Comparison of ENCODE assay signal across 27 cellular contexts in genomic region chr17:80986046-80986445, GRCh38. TPM values are rescaled to one million over a fixed set of nuclear protein-coding genes. Genes with fewer than 3 reads are reported as not detected.
DNase-seq lines count a peak whose midpoint lies in the region; ATAC-seq, FAIRE-seq and TF ChIP-seq lines count a peak whose summit lies in the region.
"Had no signal": no experiment of that assay in that cellular context is flagged by ENCODE, and none has a peak within 500 bp of the region (broad histone marks: within the 10 kb centered on the region; RNA-seq: fewer than 3 reads in every experiment).

No MANE protein-coding gene starts in this region.

- no peak for TF ChIP-seq RAD21 in HepG2 (CRISPR knock-in tag; IDR thresholded peaks at IDR 0.05)

- H3K4me3 ChIP-seq in HepG2 (replicated peaks in 1 of 3; ENCODE audit: insufficient read depth in 1 of 3, low read depth in 2 of 3, low read length in 3 of 3) (no peak overlapping the region), right lobe of liver (no peak overlapping the region), esophagus muscularis mucosa (no peak overlapping the region), smooth muscle cell (no peak overlapping the region)
- H3K4me3 ChIP-seq: K562 had no signal

- CTCF ChIA-PET in HepG2 (lab: Yijun Ruan, JAX; ENCODE audit: low intra/inter-chr PET ratio, low total read pairs): no interaction called here

- H3F3A ChIP-seq in smooth muscle cell (ENCODE audit: low read depth): peaks cover 5% of the 10 kb centered on the region

- no peaks in the 10 kb centered on the region for H3K36me3 ChIP-seq in HepG2 (replicated peaks in 1 of 2; ENCODE audit: control insufficient read depth in 1 of 2, insufficient read depth in 2 of 2, low read length in 2 of 2)
- no peaks in the 10 kb centered on the region for H3K36me3 ChIP-seq in right lobe of liver
- H3K36me3 ChIP-seq in esophagus muscularis mucosa: no peaks in the 10 kb centered on the region
- H3K36me3 ChIP-seq in smooth muscle cell (ENCODE audit: low read depth): no peaks in the 10 kb centered on the region
- H3K36me3 ChIP-seq: BE2C had no signal

- no peak overlapping the region for H2AFZ ChIP-seq in HepG2 (ENCODE audit: low read length)
- no peak overlapping the region for H2AFZ ChIP-seq in smooth muscle cell (ENCODE audit: low read depth)

- no TSS peak for BruUV-seq in HepG2 (replicated peaks; lab: Mats Ljungman, UMichigan)

- peaks cover 59% of the 10 kb centered on the region for H3K4me1 ChIP-seq in HepG2 (ENCODE audit: insufficient read depth, low read length)
- H3K4me1 ChIP-seq in right lobe of liver: peaks cover 0 to 7% (median 5%) of the 10 kb centered on the region in 4 donors
- H3K4me1 ChIP-seq in esophagus muscularis mucosa: peaks cover 19 to 59% (median 55%) of the 10 kb centered on the region in 4 donors
- H3K4me1 ChIP-seq in smooth muscle cell (ENCODE audit: low read depth): no peaks in the 10 kb centered on the region
- H3K4me1 ChIP-seq: BE2C had no signal

- TF ChIP-seq EP300 in HepG2 (IDR thresholded peaks at IDR 0.05; ENCODE audit: low read depth in 2 of 2, low read length in 2 of 2) (no peak), HepG2 (CRISPR knock-in tag; IDR thresholded peaks at IDR 0.05; ENCODE audit: borderline replicate concordance) (no peak), esophagus muscularis mucosa (IDR thresholded peaks at IDR 0.05) (no peak)

- no peak for TF ChIP-seq POLR2A in HepG2 (IDR thresholded peaks at IDR 0.05; ENCODE audit: insufficient read depth in 1 of 2, low read depth in 2 of 2, low read length in 2 of 2)
- no peak for TF ChIP-seq POLR2A in right lobe of liver (IDR thresholded peaks at IDR 0.05)
- TF ChIP-seq POLR2A in esophagus muscularis mucosa (IDR thresholded peaks at IDR 0.05; ENCODE audit: low read depth): no peak

- H3K27me3 ChIP-seq in HepG2 (ENCODE audit: control insufficient read depth in 1 of 2, insufficient read depth in 2 of 2, low read length in 2 of 2): peaks cover 5 to 61% of the 10 kb centered on the region in 2 experiments; a peak in 4 of 5 replicates
- H3K27me3 ChIP-seq in right lobe of liver: no peaks in the 10 kb centered on the region
- peaks cover 0 to 1% (median 0%) of the 10 kb centered on the region in 4 donors for H3K27me3 ChIP-seq in esophagus muscularis mucosa
- no peaks in the 10 kb centered on the region for H3K27me3 ChIP-seq in smooth muscle cell (ENCODE audit: low read depth)

- intact Hi-C loops in HepG2 (cut with micrococcal nuclease; ENCODE audit: unreplicated experiment): no loop called here
- intact Hi-C loops in right lobe of liver (cut with DNase I): no loop called here
- intact Hi-C loops in esophagus muscularis mucosa (cut with DNase I): loop anchor here (10.0 kb wide), 1 partner anchor 411 kb away; no protein-coding TSS in a partner anchor

- ATAC-seq in HepG2: no peak
- ATAC-seq in right lobe of liver: no peak
- no peak for ATAC-seq in HG03439 (IDR thresholded peaks at IDR 0.05; ENCODE audit: unreplicated experiment)
- ATAC-seq: HCT116, K562, T-cell had no signal

- in situ Hi-C loops in HepG2 (cut with HindIII; ENCODE audit: extremely low pct_ligation_motif_present, low pct_unique_long_range_greater_than_20kb): loop anchor here (5.0 kb wide), 1 partner anchor 111 kb away; no protein-coding TSS in a partner anchor

- no peak for FAIRE-seq in HepG2 (lab: Jason Lieb, UNC)
- FAIRE-seq: GM12892, GM19239, K562, RCC 7860 had no signal

- POLR2A ChIA-PET in HepG2 (lab: Yijun Ruan, JAX): no interaction called here

- H3K9me3 ChIP-seq in HepG2 (ENCODE audit: low read length): no peaks in the 10 kb centered on the region
- H3K9me3 ChIP-seq in right lobe of liver: no peaks in the 10 kb centered on the region
- no peaks in the 10 kb centered on the region for H3K9me3 ChIP-seq in esophagus muscularis mucosa
- no peaks in the 10 kb centered on the region for H3K9me3 ChIP-seq in smooth muscle cell (replicated peaks; ENCODE audit: low read depth)
- H3K9me3 ChIP-seq: BE2C had no signal

- 52% methylated on average over 6 of the region's 7 CpGs for WGBS in HepG2 (ENCODE audit: low lambda C conversion rate)
- WGBS in right lobe of liver (ENCODE audit: insufficient coverage, low coverage, low lambda C conversion rate, missing lambda C conversion rate): 74% methylated on average over 6 of the region's 7 CpGs
- 83% methylated on average over 7 of the region's 7 CpGs for whole genome bisulfite sequencing in esophagus muscularis mucosa
- 94% methylated on average over 7 of the region's 7 CpGs for WGBS in smooth muscle cell (ENCODE audit: low lambda C conversion rate)

- no peaks in the 10 kb centered on the region for H4K20me1 ChIP-seq in HepG2 (ENCODE audit: insufficient read depth, low read length)
- no peaks in the 10 kb centered on the region for H4K20me1 ChIP-seq in smooth muscle cell (ENCODE audit: low read depth)

- no peak overlapping the region for H3K4me2 ChIP-seq in HepG2 (ENCODE audit: low read depth, low read length)
- H3K4me2 ChIP-seq in smooth muscle cell: no peak overlapping the region

- no peak overlapping the region for H3K9ac ChIP-seq in HepG2 (ENCODE audit: insufficient read depth, low read depth, low read length)
- no peak overlapping the region for H3K9ac ChIP-seq in smooth muscle cell (ENCODE audit: low read depth)

- no peak for TF ChIP-seq CTCF in HepG2 (CRISPR knock-in tag; IDR thresholded peaks at IDR 0.05)
- TF ChIP-seq CTCF in right lobe of liver (IDR thresholded peaks at IDR 0.05): no peak
- TF ChIP-seq CTCF in esophagus muscularis mucosa (IDR thresholded peaks at IDR 0.05): no peak
- no peak for TF ChIP-seq CTCF in smooth muscle cell (IDR thresholded peaks at IDR 0.05; ENCODE audit: borderline replicate concordance, insufficient read depth, poor library complexity, severe bottlenecking)

- H3K27ac ChIP-seq in HepG2 (ENCODE audit: extremely low read length, insufficient read depth, low read length): no peak overlapping the region
- no peak overlapping the region for H3K27ac ChIP-seq in right lobe of liver
- H3K27ac ChIP-seq in esophagus muscularis mucosa (replicated peaks in 1 of 4): peak overlapping the region in 3 of 4 donors; percentile 27 to 83 (median 76)
- H3K27ac ChIP-seq in smooth muscle cell (ENCODE audit: low read depth): no peak overlapping the region

- no peaks in the 10 kb centered on the region for H3K79me2 ChIP-seq in HepG2 (ENCODE audit: insufficient read depth, low read length)
- H3K79me2 ChIP-seq in smooth muscle cell (ENCODE audit: low read depth): no peaks in the 10 kb centered on the region

- peak; percentile 24 for DNase-seq in NCI-H2171 treated with DMSO at 0.1 percent for 48 hours (lab: John Stamatoyannopoulos, UW)
- DNase-seq in NCI-H2171 (lab: John Stamatoyannopoulos, UW): no peak
- DNase-seq in HepG2 (ENCODE audit: low spot score): no peak
- no peak for DNase-seq in right lobe of liver
- DNase-seq in esophagus muscularis mucosa (ENCODE audit: extremely low spot score): no peak
- DNase-seq in smooth muscle cell (lab: John Stamatoyannopoulos, UW; ENCODE audit: unreplicated experiment): no peak
- no peak for DNase-seq in OCI-M1 (lab: John Stamatoyannopoulos, UW)
- DNase-seq: 8988T; ACHN; BE2C; CD4-positive, CD25-positive, alpha-beta regulatory T cell; DMS153; DND-41; Kasumi-1; NCI-H1092 treated with DMSO at 0.1 percent for 48 hours; NCI-H1436; NCI-H1930; NCI-H2107; NCI-H524; NCI-H774; T-cell had no signal

RNA-seq across cellular contexts. Expression of gene CHMP6, which starts 5.6 kb away (rescaled TPM):
- total RNA-seq in HepG2 (2016; rRNA removed; fragmentation: Illumina TruSeq; extraction: Trizol) (24.2 and 24.6 TPM in 2 replicates), right lobe of liver (10 to 100 TPM; 13.4 to 27.8 (median 15.6) TPM), esophagus muscularis mucosa (10 to 100 TPM; 17.6 to 29.2 (median 25.8) TPM), smooth muscle cell (5.8 and 11.9 TPM in 2 replicates)
- 5.9 and 6.6 TPM in 2 replicates for total RNA-seq in HepG2 (2016; cell fraction: cytosol; rRNA removed; fragmentation: Illumina TruSeq; extraction: Trizol; ENCODE audit: low read depth)
- total RNA-seq in HepG2 (2016; cell fraction: insoluble cytoplasmic fraction; rRNA removed; fragmentation: Illumina TruSeq; extraction: Trizol): 24.5 and 25.5 TPM in 2 replicates
- 14.7 and 15.5 TPM in 2 replicates for total RNA-seq in HepG2 (2016; cell fraction: membrane; rRNA removed; fragmentation: Illumina TruSeq; extraction: Trizol)
- total RNA-seq in HepG2 (2016; cell fraction: nucleus; rRNA removed; fragmentation: Illumina TruSeq; extraction: Trizol): 12.8 and 13.9 TPM in 2 replicates
- polyA plus RNA-seq in HepG2 (2011; rRNA removed) (11.1 and 17.7 TPM in 2 replicates), smooth muscle cell (21.5 and 30.9 TPM in 2 replicates)
- polyA plus RNA-seq in HepG2 (2011; cell fraction: cytosol; rRNA removed): 14.2 and 21.6 TPM in 2 replicates
- 31.7 and 32.3 TPM in 2 replicates for polyA plus RNA-seq in HepG2 (2011; cell fraction: nucleus; rRNA removed)
- 10.1 and 14.6 TPM in 2 replicates for polyA plus RNA-seq in HepG2 (2012)
- polyA plus RNA-seq in HepG2 (2016; cell fraction: cytosol; fragmentation: Illumina TruSeq; extraction: Trizol; ENCODE audit: low read depth): 8.4 and 9.7 TPM in 2 replicates
- 42.4 and 45.1 TPM in 2 replicates for polyA plus RNA-seq in HepG2 (2016; cell fraction: insoluble cytoplasmic fraction; fragmentation: Illumina TruSeq; extraction: Trizol; ENCODE audit: low read depth)
- polyA plus RNA-seq in HepG2 (2016; cell fraction: membrane; fragmentation: Illumina TruSeq; extraction: Trizol; ENCODE audit: low read depth): 14.8 and 17.6 TPM in 2 replicates
- polyA plus RNA-seq in HepG2 (2016; cell fraction: nucleus; fragmentation: Illumina TruSeq; extraction: Trizol; ENCODE audit: insufficient read depth, low read depth): 34.7 and 37.8 TPM in 2 replicates
- polyA minus RNA-seq in HepG2 (2011; rRNA and poly(A)+ RNA removed; ENCODE audit: low replicate concordance): 6.7 and 18.8 TPM in 2 replicates
- 8.2 and 11.1 TPM in 2 replicates for polyA minus RNA-seq in HepG2 (2011; cell fraction: cytosol; rRNA and poly(A)+ RNA removed)
- polyA minus RNA-seq in HepG2 (2011; cell fraction: nucleus; rRNA and poly(A)+ RNA removed): 20.0 and 22.4 TPM in 2 replicates

RNA-seq across cellular contexts. Expression of gene BAIAP2, which starts 48.9 kb away (rescaled TPM):
- 16.3 and 22.5 TPM in 2 replicates for total RNA-seq in HepG2 (2016; rRNA removed; fragmentation: Illumina TruSeq; extraction: Trizol)
- total RNA-seq in HepG2 (2016; cell fraction: cytosol; rRNA removed; fragmentation: Illumina TruSeq; extraction: Trizol; ENCODE audit: low read depth): 8.5 and 9.9 TPM in 2 replicates
- total RNA-seq in HepG2 (2016; cell fraction: insoluble cytoplasmic fraction; rRNA removed; fragmentation: Illumina TruSeq; extraction: Trizol): 15.1 and 19.9 TPM in 2 replicates
- total RNA-seq in HepG2 (2016; cell fraction: membrane; rRNA removed; fragmentation: Illumina TruSeq; extraction: Trizol): 11.6 and 11.8 TPM in 2 replicates
- 15.9 and 21.1 TPM in 2 replicates for total RNA-seq in HepG2 (2016; cell fraction: nucleus; rRNA removed; fragmentation: Illumina TruSeq; extraction: Trizol)
- polyA plus RNA-seq in HepG2 (2011; rRNA removed): 24.0 and 29.8 TPM in 2 replicates
- polyA plus RNA-seq in HepG2 (2011; cell fraction: cytosol; rRNA removed): 14.8 and 22.5 TPM in 2 replicates
- 101 and 122 TPM in 2 replicates for polyA plus RNA-seq in HepG2 (2011; cell fraction: nucleus; rRNA removed)
- 34.4 and 34.9 TPM in 2 replicates for polyA plus RNA-seq in HepG2 (2012)
- polyA plus RNA-seq in HepG2 (2016; cell fraction: cytosol; fragmentation: Illumina TruSeq; extraction: Trizol; ENCODE audit: low read depth): 3.9 and 4.4 TPM in 2 replicates
- 14.7 and 22.4 TPM in 2 replicates for polyA plus RNA-seq in HepG2 (2016; cell fraction: insoluble cytoplasmic fraction; fragmentation: Illumina TruSeq; extraction: Trizol; ENCODE audit: low read depth)
- 6.8 and 8.2 TPM in 2 replicates for polyA plus RNA-seq in HepG2 (2016; cell fraction: membrane; fragmentation: Illumina TruSeq; extraction: Trizol; ENCODE audit: low read depth)
- 38.9 and 40.0 TPM in 2 replicates for polyA plus RNA-seq in HepG2 (2016; cell fraction: nucleus; fragmentation: Illumina TruSeq; extraction: Trizol; ENCODE audit: insufficient read depth, low read depth)
- polyA minus RNA-seq in HepG2 (2011; rRNA and poly(A)+ RNA removed; ENCODE audit: low replicate concordance): 6.9 and 34.6 TPM in 2 replicates
- 19.5 and 20.5 TPM in 2 replicates for polyA minus RNA-seq in HepG2 (2011; cell fraction: cytosol; rRNA and poly(A)+ RNA removed)
- 51.2 and 56.7 TPM in 2 replicates for polyA minus RNA-seq in HepG2 (2011; cell fraction: nucleus; rRNA and poly(A)+ RNA removed)
- 100 to 1,000 TPM in 1 of 6 experiments, 10 to 100 TPM in 5; 46.6 to 139 (median 63.3) TPM for total RNA-seq in right lobe of liver
- 10 to 100 TPM; 31.1 to 54.5 (median 36.7) TPM for total RNA-seq in esophagus muscularis mucosa
- 27.8 and 41.9 TPM in 2 replicates for total RNA-seq in smooth muscle cell
- 26.6 and 47.2 TPM in 2 replicates for polyA plus RNA-seq in smooth muscle cell

Comparison
In these comparisons a context has a peak if more than half of its experiments do, and no peak if none do; other contexts are left out.
1. H3K27ac ChIP-seq: peak in esophagus muscularis mucosa (3 of 4); none in HepG2 (single experiment), right lobe of liver (0 of 3) and smooth muscle cell (single experiment).